8 cellular contexts compared by ENCODE assay signal in genomic region chr21:17514124-17514481, GRCh38. TPM values are rescaled to one million over a fixed set of nuclear protein-coding genes. Genes with fewer than 3 reads are reported as not detected.
DNase-seq lines count a peak whose midpoint lies in the region; ATAC-seq and TF ChIP-seq lines count a peak whose summit lies in the region.

No MANE protein-coding gene starts in this region.

- H3K27ac ChIP-seq in CD4-positive, alpha-beta memory T cell (ENCODE audit: low read depth, low read length): no peak overlapping the region
- H3K27ac ChIP-seq in breast epithelium: no peak overlapping the region

- H3K36me3 ChIP-seq in CD4-positive, alpha-beta memory T cell (ENCODE audit: insufficient read depth, low read length): no peaks in the 10 kb centered on the region
- no peaks in the 10 kb centered on the region for H3K36me3 ChIP-seq in breast epithelium

- intact Hi-C loops in CD4-positive, alpha-beta memory T cell (cut with micrococcal nuclease): loop anchor here (10.0 kb wide), 1 partner anchor 301 kb away; the partner anchor contains the start of gene C21orf91
- intact Hi-C loops in breast epithelium (cut with DNase I; ENCODE audit: low total_unique reads): no loop called here

- H3K27me3 ChIP-seq in CD4-positive, alpha-beta memory T cell (ENCODE audit: insufficient read depth, low read length): no peaks in the 10 kb centered on the region
- no peaks in the 10 kb centered on the region for H3K27me3 ChIP-seq in breast epithelium

- ATAC-seq in memory B cell (ENCODE audit: low read depth) (no peak), HG02852 (IDR thresholded peaks at IDR 0.05; ENCODE audit: unreplicated experiment) (no peak), GM21390 (IDR thresholded peaks at IDR 0.05; ENCODE audit: unreplicated experiment) (no peak), GM19397 (IDR thresholded peaks at IDR 0.05; ENCODE audit: unreplicated experiment) (no peak)

- no peak for TF ChIP-seq POLR2A in breast epithelium (IDR thresholded peaks at IDR 0.05)

- DNase-seq in CD4-positive, alpha-beta memory T cell: no peak
- no peak for DNase-seq in LNCaP clone FGC (ENCODE audit: low read depth)
- no peak for DNase-seq in breast epithelium (ENCODE audit: low spot score in 2 of 2)
- no peak for DNase-seq in memory B cell (ENCODE audit: low spot score in 2 of 2)
- no peak for DNase-seq in putamen (ENCODE audit: low spot score)

- peaks cover 0 to 3% of the 10 kb centered on the region in 2 donors for H3K36me3 Mint-ChIP-seq in CD4-positive, alpha-beta memory T cell
- no peaks in the 10 kb centered on the region for H3K36me3 Mint-ChIP-seq in memory B cell

- POLR2A ChIA-PET in CD4-positive, alpha-beta memory T cell (lab: Charles Lee; ENCODE audit: partially characterized antibody): interaction anchor here (1.4 kb wide), 1 partner anchor 98 kb away, joined by 5 read pairs; the partner anchor contains the start of gene BTG3

- H3K4me3 Mint-ChIP-seq in CD4-positive, alpha-beta memory T cell: peak overlapping the region; percentile 80 to 94 (median 90)
- peak overlapping the region; percentile 17 for H3K4me3 Mint-ChIP-seq in memory B cell

- H3K9me3 ChIP-seq in CD4-positive, alpha-beta memory T cell (ENCODE audit: control insufficient read depth in 1 of 2, low read length in 2 of 2): no peaks in the 10 kb centered on the region
- no peaks in the 10 kb centered on the region for H3K9me3 ChIP-seq in breast epithelium

- H3K27me3 Mint-ChIP-seq in CD4-positive, alpha-beta memory T cell: peaks cover 6 to 8% of the 10 kb centered on the region in 2 donors
- peaks cover 15% of the 10 kb centered on the region for H3K27me3 Mint-ChIP-seq in memory B cell

- CTCF ChIA-PET in CD4-positive, alpha-beta memory T cell (lab: Charles Lee; ENCODE audit: partially characterized antibody): interaction anchor here (1.2 kb wide), 1 partner anchor 128 kb away, joined by 3 read pairs; no protein-coding TSS in a partner anchor

- peaks cover 12 to 21% (median 17%) of the 10 kb centered on the region in 4 donors for H3K4me1 Mint-ChIP-seq in CD4-positive, alpha-beta memory T cell
- peaks cover 12% of the 10 kb centered on the region for H3K4me1 Mint-ChIP-seq in memory B cell

- H3K27ac Mint-ChIP-seq in CD4-positive, alpha-beta memory T cell: peak overlapping the region in 3 of 7 donors; percentile 1 to 77 (median 72)
- H3K27ac Mint-ChIP-seq in memory B cell: no peak overlapping the region

- TF ChIP-seq CTCF in LNCaP clone FGC (IDR thresholded peaks at IDR 0.05; ENCODE audit: control insufficient read depth, extremely low read depth, insufficient read depth) (no peak), breast epithelium (IDR thresholded peaks at IDR 0.05) (no peak)

- no peaks in the 10 kb centered on the region for H3K9me3 Mint-ChIP-seq in CD4-positive, alpha-beta memory T cell
- no peaks in the 10 kb centered on the region for H3K9me3 Mint-ChIP-seq in memory B cell

- H3K4me3 ChIP-seq in CD4-positive, alpha-beta memory T cell (ENCODE audit: low read length in 2 of 2): peak overlapping the region in 1 of 2 donors; percentile 50
- H3K4me3 ChIP-seq in LNCaP clone FGC (ENCODE audit: low read depth, low read length): peak overlapping the region; percentile 67
- peak overlapping the region in 2 of 3 donors; percentile 83 to 84 for H3K4me3 ChIP-seq in breast epithelium

- H3K4me1 ChIP-seq in CD4-positive, alpha-beta memory T cell (ENCODE audit: insufficient read depth, low read length): peaks cover 18% of the 10 kb centered on the region
- no peaks in the 10 kb centered on the region for H3K4me1 ChIP-seq in breast epithelium

RNA-seq across cellular contexts. Expression of gene CXADR, which starts 1.3 kb away (rescaled TPM):
- 1 to 10 TPM in 1 of 2 experiments, under 1 TPM in 1; 0.64 to 1.4 TPM for total RNA-seq in CD4-positive, alpha-beta memory T cell
- polyA plus RNA-seq in CD4-positive, alpha-beta memory T cell: 1 to 10 TPM in 1 of 2 donors, under 1 TPM in 1; 0.13 to 1.0 TPM
- total RNA-seq in breast epithelium: 10 to 100 TPM in 2 of 3 donors, under 1 TPM in 1; 0.32 to 38.3 (median 36.4) TPM
